1 cellular context compared by ENCODE assay signal in the genomic region with DNA sequence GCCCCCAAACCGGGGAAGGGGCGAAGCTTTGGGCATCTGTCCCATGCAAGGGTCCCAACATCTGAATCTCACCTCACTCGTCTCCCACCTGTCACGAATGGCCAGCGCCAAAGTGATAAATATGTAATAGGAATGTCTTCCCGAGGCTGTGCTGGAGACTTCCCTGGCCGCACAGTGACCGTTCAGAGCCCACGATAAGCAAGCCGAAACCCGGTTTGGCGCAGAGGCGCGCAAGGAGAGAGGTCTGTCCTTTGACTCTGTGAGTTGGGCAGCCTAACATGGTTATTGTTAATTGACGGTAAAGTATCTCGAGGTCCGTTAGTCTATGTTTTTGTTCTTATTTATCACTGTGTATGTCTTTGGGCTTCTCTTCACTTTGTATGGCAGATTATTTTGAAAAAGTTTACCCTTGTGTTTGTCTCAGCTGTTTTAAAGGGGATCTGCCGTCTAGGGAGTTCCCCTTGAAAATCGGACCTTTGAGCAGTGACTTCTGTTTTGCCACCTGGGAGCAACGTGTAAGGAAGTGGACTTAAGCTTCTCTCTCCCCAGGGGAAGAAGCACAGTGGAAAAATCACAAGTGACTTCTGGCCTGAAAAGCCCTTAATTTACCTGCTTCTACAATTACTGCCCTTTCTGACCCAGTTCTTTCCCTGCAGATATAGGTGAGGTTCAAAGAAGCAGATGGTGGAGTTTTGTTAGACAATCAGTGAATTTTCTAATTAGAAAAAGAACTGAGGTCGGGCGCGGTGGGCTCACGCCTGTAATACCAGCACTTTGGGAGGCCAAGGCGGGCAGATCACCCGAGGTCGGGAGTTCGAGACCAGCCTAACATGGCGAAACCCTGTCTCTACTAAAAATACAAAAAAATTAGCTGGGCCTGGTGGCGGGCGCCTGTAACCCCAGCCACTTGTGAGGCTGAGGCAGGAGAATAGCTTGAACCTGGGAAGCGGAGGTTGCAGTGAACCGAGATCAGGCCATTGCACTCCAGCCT.
TF ChIP-seq lines count a peak whose summit lies in the region.

No MANE protein-coding gene starts in this region.

TF ChIP-seq in HepG2, 621 proteins besides CTCF, POLR2A, EP300 and RAD21 (continued from another document and continues in another):
- TF ChIP-seq, protein P1, sequence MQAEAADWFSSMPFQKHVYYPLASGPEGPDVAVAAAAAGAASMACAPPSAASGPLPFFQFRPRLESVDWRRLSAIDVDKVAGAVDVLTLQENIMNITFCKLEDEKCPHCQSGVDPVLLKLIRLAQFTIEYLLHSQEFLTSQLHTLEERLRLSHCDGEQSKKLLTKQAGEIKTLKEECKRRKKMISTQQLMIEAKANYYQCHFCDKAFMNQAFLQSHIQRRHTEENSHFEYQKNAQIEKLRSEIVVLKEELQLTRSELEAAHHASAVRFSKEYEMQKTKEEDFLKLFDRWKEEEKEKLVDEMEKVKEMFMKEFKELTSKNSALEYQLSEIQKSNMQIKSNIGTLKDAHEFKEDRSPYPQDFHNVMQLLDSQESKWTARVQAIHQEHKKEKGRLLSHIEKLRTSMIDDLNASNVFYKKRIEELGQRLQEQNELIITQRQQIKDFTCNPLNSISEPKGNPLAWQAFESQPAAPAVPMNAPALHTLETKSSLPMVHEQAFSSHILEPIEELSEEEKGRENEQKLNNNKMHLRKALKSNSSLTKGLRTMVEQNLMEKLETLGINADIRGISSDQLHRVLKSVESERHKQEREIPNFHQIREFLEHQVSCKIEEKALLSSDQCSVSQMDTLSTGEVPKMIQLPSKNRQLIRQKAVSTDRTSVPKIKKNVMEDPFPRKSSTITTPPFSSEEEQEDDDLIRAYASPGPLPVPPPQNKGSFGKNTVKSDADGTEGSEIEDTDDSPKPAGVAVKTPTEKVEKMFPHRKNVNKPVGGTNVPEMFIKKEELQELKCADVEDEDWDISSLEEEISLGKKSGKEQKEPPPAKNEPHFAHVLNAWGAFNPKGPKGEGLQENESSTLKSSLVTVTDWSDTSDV (CRISPR knock-in tag; IDR thresholded peaks at IDR 0.05), result 0 out of 2 replicates have a peak, but pooled peaks have one; percentile 19
- TF ChIP-seq RORA (CRISPR knock-in tag; IDR thresholded peaks at IDR 0.05) (no peak), CCAR2 (optimal IDR thresholded peaks at IDR 0.05; ENCODE audit: low read depth, low read length) (peak; percentile 9), ZNF614 (CRISPR knock-in tag; IDR thresholded peaks at IDR 0.05; ENCODE audit: borderline replicate concordance) (no peak), CBX1 (IDR thresholded peaks at IDR 0.05; ENCODE audit: low read depth) (peak; percentile 25), TCF7L2 (IDR thresholded peaks at IDR 0.05; ENCODE audit: low read depth, low read length) (no peak), NR2C2 (CRISPR knock-in tag; IDR thresholded peaks at IDR 0.05; ENCODE audit: borderline replicate concordance) (0 out of 2 replicates have a peak, but pooled peaks have one; percentile 14), KLF15 (CRISPR knock-in tag; IDR thresholded peaks at IDR 0.05; ENCODE audit: borderline replicate concordance) (no peak), FOSL1 (CRISPR knock-in tag; IDR thresholded peaks at IDR 0.05; ENCODE audit: borderline replicate concordance) (0 out of 2 replicates have a peak, but pooled peaks have one; percentile 25), ZMYM4 (CRISPR knock-in tag; IDR thresholded peaks at IDR 0.05) (0 out of 2 replicates have a peak, but pooled peaks have one; percentile 40), ELF3 (CRISPR knock-in tag; IDR thresholded peaks at IDR 0.05) (peak; percentile 35; the same call in 1 of the 2 replicates), ZNF781 (CRISPR knock-in tag; IDR thresholded peaks at IDR 0.05; ENCODE audit: borderline replicate concordance, not compliant biosample characterization) (peak; percentile 61), POLR2G (IDR thresholded peaks at IDR 0.05; ENCODE audit: low read depth, low read length) (no peak), ZNF12 (CRISPR knock-in tag; IDR thresholded peaks at IDR 0.05) (0 out of 2 replicates have a peak, but pooled peaks have one; percentile 6), ZNF205 (CRISPR knock-in tag; IDR thresholded peaks at IDR 0.05) (peak; percentile 8; the same call in 1 of the 2 replicates), CBX2 (IDR thresholded peaks at IDR 0.05; ENCODE audit: low read depth, low read length) (no peak), CBX2 (CRISPR knock-in tag; IDR thresholded peaks at IDR 0.05; ENCODE audit: low read depth) (0 out of 2 replicates have a peak, but pooled peaks have one; percentile 19), ZNF331 (CRISPR knock-in tag; IDR thresholded peaks at IDR 0.05) (0 out of 2 replicates have a peak, but pooled peaks have one; percentile 25), JUND (CRISPR knock-in tag; IDR thresholded peaks at IDR 0.05) (no peak), ZFP90 (CRISPR knock-in tag; IDR thresholded peaks at IDR 0.05; ENCODE audit: borderline replicate concordance) (no peak; the same call in 1 of the 2 replicates), NKX3-1 (CRISPR knock-in tag; IDR thresholded peaks at IDR 0.05) (peak; percentile 77; the same call in 1 of the 2 replicates), ZNF792 (CRISPR knock-in tag; IDR thresholded peaks at IDR 0.05) (no peak), ZC3H4 (CRISPR knock-in tag; IDR thresholded peaks at IDR 0.05; ENCODE audit: borderline replicate concordance) (peak; percentile 85), NFRKB (IDR thresholded peaks at IDR 0.05) (no peak), CEBPB (IDR thresholded peaks at IDR 0.05; ENCODE audit: borderline replicate concordance, low read depth, low read length) (no peak)
- TF ChIP-seq, protein P2, sequence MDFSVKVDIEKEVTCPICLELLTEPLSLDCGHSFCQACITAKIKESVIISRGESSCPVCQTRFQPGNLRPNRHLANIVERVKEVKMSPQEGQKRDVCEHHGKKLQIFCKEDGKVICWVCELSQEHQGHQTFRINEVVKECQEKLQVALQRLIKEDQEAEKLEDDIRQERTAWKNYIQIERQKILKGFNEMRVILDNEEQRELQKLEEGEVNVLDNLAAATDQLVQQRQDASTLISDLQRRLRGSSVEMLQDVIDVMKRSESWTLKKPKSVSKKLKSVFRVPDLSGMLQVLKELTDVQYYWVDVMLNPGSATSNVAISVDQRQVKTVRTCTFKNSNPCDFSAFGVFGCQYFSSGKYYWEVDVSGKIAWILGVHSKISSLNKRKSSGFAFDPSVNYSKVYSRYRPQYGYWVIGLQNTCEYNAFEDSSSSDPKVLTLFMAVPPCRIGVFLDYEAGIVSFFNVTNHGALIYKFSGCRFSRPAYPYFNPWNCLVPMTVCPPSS (IDR thresholded peaks at IDR 0.05), result no peak
- TF ChIP-seq, protein P3, sequence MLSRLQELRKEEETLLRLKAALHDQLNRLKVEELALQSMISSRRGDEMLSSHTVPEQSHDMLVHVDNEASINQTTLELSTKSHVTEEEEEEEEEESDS (CRISPR knock-in tag; IDR thresholded peaks at IDR 0.05; ENCODE audit: borderline replicate concordance), result 0 out of 2 replicates have a peak, but pooled peaks have one; percentile 0
- TF ChIP-seq, protein P4, sequence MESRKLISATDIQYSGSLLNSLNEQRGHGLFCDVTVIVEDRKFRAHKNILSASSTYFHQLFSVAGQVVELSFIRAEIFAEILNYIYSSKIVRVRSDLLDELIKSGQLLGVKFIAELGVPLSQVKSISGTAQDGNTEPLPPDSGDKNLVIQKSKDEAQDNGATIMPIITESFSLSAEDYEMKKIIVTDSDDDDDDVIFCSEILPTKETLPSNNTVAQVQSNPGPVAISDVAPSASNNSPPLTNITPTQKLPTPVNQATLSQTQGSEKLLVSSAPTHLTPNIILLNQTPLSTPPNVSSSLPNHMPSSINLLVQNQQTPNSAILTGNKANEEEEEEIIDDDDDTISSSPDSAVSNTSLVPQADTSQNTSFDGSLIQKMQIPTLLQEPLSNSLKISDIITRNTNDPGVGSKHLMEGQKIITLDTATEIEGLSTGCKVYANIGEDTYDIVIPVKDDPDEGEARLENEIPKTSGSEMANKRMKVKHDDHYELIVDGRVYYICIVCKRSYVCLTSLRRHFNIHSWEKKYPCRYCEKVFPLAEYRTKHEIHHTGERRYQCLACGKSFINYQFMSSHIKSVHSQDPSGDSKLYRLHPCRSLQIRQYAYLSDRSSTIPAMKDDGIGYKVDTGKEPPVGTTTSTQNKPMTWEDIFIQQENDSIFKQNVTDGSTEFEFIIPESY (CRISPR knock-in tag; IDR thresholded peaks at IDR 0.05), result no peak
- TF ChIP-seq, protein P5, sequence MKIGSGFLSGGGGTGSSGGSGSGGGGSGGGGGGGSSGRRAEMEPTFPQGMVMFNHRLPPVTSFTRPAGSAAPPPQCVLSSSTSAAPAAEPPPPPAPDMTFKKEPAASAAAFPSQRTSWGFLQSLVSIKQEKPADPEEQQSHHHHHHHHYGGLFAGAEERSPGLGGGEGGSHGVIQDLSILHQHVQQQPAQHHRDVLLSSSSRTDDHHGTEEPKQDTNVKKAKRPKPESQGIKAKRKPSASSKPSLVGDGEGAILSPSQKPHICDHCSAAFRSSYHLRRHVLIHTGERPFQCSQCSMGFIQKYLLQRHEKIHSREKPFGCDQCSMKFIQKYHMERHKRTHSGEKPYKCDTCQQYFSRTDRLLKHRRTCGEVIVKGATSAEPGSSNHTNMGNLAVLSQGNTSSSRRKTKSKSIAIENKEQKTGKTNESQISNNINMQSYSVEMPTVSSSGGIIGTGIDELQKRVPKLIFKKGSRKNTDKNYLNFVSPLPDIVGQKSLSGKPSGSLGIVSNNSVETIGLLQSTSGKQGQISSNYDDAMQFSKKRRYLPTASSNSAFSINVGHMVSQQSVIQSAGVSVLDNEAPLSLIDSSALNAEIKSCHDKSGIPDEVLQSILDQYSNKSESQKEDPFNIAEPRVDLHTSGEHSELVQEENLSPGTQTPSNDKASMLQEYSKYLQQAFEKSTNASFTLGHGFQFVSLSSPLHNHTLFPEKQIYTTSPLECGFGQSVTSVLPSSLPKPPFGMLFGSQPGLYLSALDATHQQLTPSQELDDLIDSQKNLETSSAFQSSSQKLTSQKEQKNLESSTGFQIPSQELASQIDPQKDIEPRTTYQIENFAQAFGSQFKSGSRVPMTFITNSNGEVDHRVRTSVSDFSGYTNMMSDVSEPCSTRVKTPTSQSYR (CRISPR knock-in tag; IDR thresholded peaks at IDR 0.05; ENCODE audit: borderline replicate concordance), result peak; percentile 4; the same call in 1 of the 2 replicates
- TF ChIP-seq, protein P6, sequence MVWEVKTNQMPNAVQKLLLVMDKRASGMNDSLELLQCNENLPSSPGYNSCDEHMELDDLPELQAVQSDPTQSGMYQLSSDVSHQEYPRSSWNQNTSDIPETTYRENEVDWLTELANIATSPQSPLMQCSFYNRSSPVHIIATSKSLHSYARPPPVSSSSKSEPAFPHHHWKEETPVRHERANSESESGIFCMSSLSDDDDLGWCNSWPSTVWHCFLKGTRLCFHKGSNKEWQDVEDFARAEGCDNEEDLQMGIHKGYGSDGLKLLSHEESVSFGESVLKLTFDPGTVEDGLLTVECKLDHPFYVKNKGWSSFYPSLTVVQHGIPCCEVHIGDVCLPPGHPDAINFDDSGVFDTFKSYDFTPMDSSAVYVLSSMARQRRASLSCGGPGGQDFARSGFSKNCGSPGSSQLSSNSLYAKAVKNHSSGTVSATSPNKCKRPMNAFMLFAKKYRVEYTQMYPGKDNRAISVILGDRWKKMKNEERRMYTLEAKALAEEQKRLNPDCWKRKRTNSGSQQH (CRISPR knock-in tag; IDR thresholded peaks at IDR 0.05; ENCODE audit: low read depth), result peak; percentile 76
- TF ChIP-seq, protein P7, sequence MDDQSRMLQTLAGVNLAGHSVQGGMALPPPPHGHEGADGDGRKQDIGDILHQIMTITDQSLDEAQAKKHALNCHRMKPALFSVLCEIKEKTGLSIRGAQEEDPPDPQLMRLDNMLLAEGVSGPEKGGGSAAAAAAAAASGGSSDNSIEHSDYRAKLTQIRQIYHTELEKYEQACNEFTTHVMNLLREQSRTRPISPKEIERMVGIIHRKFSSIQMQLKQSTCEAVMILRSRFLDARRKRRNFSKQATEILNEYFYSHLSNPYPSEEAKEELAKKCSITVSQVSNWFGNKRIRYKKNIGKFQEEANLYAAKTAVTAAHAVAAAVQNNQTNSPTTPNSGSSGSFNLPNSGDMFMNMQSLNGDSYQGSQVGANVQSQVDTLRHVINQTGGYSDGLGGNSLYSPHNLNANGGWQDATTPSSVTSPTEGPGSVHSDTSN (CRISPR knock-in tag; IDR thresholded peaks at IDR 0.05; ENCODE audit: borderline replicate concordance), result 0 out of 2 replicates have a peak, but pooled peaks have one; percentile 32
- TF ChIP-seq, protein P8, sequence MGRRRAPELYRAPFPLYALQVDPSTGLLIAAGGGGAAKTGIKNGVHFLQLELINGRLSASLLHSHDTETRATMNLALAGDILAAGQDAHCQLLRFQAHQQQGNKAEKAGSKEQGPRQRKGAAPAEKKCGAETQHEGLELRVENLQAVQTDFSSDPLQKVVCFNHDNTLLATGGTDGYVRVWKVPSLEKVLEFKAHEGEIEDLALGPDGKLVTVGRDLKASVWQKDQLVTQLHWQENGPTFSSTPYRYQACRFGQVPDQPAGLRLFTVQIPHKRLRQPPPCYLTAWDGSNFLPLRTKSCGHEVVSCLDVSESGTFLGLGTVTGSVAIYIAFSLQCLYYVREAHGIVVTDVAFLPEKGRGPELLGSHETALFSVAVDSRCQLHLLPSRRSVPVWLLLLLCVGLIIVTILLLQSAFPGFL (CRISPR knock-in tag; IDR thresholded peaks at IDR 0.05), result peak; percentile 54; the same call in 1 of the 2 replicates
- TF ChIP-seq, protein P9, sequence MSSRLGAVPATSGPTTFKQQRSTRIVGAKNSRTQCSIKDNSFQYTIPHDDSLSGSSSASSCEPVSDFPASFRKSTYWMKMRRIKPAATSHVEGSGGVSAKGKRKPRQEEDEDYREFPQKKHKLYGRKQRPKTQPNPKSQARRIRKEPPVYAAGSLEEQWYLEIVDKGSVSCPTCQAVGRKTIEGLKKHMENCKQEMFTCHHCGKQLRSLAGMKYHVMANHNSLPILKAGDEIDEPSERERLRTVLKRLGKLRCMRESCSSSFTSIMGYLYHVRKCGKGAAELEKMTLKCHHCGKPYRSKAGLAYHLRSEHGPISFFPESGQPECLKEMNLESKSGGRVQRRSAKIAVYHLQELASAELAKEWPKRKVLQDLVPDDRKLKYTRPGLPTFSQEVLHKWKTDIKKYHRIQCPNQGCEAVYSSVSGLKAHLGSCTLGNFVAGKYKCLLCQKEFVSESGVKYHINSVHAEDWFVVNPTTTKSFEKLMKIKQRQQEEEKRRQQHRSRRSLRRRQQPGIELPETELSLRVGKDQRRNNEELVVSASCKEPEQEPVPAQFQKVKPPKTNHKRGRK (CRISPR knock-in tag; IDR thresholded peaks at IDR 0.05), result no peak
- TF ChIP-seq, protein P10, sequence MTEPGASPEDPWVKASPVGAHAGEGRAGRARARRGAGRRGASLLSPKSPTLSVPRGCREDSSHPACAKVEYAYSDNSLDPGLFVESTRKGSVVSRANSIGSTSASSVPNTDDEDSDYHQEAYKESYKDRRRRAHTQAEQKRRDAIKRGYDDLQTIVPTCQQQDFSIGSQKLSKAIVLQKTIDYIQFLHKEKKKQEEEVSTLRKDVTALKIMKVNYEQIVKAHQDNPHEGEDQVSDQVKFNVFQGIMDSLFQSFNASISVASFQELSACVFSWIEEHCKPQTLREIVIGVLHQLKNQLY (CRISPR knock-in tag; IDR thresholded peaks at IDR 0.05), result peak; percentile 22; the same call in 1 of the 2 replicates
- TF ChIP-seq, protein P11, sequence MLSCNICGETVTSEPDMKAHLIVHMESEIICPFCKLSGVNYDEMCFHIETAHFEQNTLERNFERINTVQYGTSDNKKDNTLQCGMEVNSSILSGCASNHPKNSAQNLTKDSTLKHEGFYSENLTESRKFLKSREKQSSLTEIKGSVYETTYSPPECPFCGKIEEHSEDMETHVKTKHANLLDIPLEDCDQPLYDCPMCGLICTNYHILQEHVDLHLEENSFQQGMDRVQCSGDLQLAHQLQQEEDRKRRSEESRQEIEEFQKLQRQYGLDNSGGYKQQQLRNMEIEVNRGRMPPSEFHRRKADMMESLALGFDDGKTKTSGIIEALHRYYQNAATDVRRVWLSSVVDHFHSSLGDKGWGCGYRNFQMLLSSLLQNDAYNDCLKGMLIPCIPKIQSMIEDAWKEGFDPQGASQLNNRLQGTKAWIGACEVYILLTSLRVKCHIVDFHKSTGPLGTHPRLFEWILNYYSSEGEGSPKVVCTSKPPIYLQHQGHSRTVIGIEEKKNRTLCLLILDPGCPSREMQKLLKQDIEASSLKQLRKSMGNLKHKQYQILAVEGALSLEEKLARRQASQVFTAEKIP (CRISPR knock-in tag; IDR thresholded peaks at IDR 0.05; ENCODE audit: borderline replicate concordance), result no peak
